ENCODE assay signal across 10 cellular contexts in genomic region chr16:58236831-58237230, GRCh38. TPM values are rescaled to one million over a fixed set of nuclear protein-coding genes. Genes with fewer than 3 reads are reported as not detected.
DNase-seq lines count a peak whose midpoint lies in the region; ATAC-seq, FAIRE-seq and TF ChIP-seq lines count a peak whose summit lies in the region.
"Had no signal": no experiment of that assay in that cellular context is flagged by ENCODE, and none has a peak within 500 bp of the region (broad histone marks: within the 10 kb centered on the region; RNA-seq: fewer than 3 reads in every experiment).

No MANE protein-coding gene starts in this region.

- H3K36me3 Mint-ChIP-seq in Calu3 (ENCODE audit: insufficient read depth, unreplicated experiment) (peaks cover 9% of the 10 kb centered on the region), memory B cell (no peaks in the 10 kb centered on the region)
- H3K36me3 Mint-ChIP-seq in activated T-helper 17 cell treated with anti-CD3 and anti-CD28 coated beads, Interleukin-2, amount 50 U/mL, for 72 hours (ENCODE audit: low read depth), result no peaks in the 10 kb centered on the region

- H3K27ac Mint-ChIP-seq in Calu3 (ENCODE audit: unreplicated experiment) (no peak overlapping the region), memory B cell (peak overlapping the region; percentile 72)
- peak overlapping the region; percentile 5 for H3K27ac Mint-ChIP-seq in activated T-helper 17 cell treated with anti-CD3 and anti-CD28 coated beads, Interleukin-2, amount 50 U/mL, for 72 hours

- no peak for FAIRE-seq in frontal cortex (lab: Jason Lieb, UNC)

- no peak for TF ChIP-seq CTCF in Calu3 (IDR thresholded peaks at IDR 0.05; ENCODE audit: unreplicated experiment)

- no peak for DNase-seq in Calu3
- DNase-seq in memory B cell (ENCODE audit: low spot score in 2 of 2), result no peak
- no peak for DNase-seq in NCI-H526 treated with DMSO at 0.1 percent for 48 hours (lab: John Stamatoyannopoulos, UW)
- no peak for DNase-seq in frontal cortex (ENCODE audit: low spot score in 2 of 2)

- CTCF ChIA-PET in Calu3 (lab: Charles Lee), result no interaction called here

- H3K9me3 Mint-ChIP-seq in Calu3 (ENCODE audit: low read depth, unreplicated experiment) (no peaks in the 10 kb centered on the region), memory B cell (no peaks in the 10 kb centered on the region)
- no peaks in the 10 kb centered on the region for H3K9me3 Mint-ChIP-seq in activated T-helper 17 cell treated with anti-CD3 and anti-CD28 coated beads, Interleukin-2, amount 50 U/mL, for 72 hours

- H3K4me3 Mint-ChIP-seq in Calu3 (ENCODE audit: low read depth, unreplicated experiment), result peak overlapping the region; percentile 81
- H3K4me3 Mint-ChIP-seq in activated T-helper 17 cell treated with anti-CD3 and anti-CD28 coated beads, Interleukin-2, amount 50 U/mL, for 72 hours, result peak overlapping the region; percentile 86
- peak overlapping the region; percentile 91 for H3K4me3 Mint-ChIP-seq in memory B cell

- H3K4me1 Mint-ChIP-seq in Calu3 (ENCODE audit: low read depth, unreplicated experiment), result peaks cover 9% of the 10 kb centered on the region
- peaks cover 9% of the 10 kb centered on the region for H3K4me1 Mint-ChIP-seq in activated T-helper 17 cell treated with anti-CD3 and anti-CD28 coated beads, Interleukin-2, amount 50 U/mL, for 72 hours
- H3K4me1 Mint-ChIP-seq in memory B cell, result peaks cover 14% of the 10 kb centered on the region

- intact Hi-C loops in Calu3 (cut with micrococcal nuclease; ENCODE audit: unreplicated experiment), result no loop called here

- ATAC-seq in HG02642 (IDR thresholded peaks at IDR 0.05; ENCODE audit: poor library complexity, unreplicated experiment) (peak; percentile 13), memory B cell (ENCODE audit: low read depth) (no peak), HG02840 (IDR thresholded peaks at IDR 0.05; ENCODE audit: low FRiP score, unreplicated experiment) (no peak), HG03175 (IDR thresholded peaks at IDR 0.05; ENCODE audit: unreplicated experiment) (no peak)
- ATAC-seq in activated T-helper 17 cell treated with anti-CD3 and anti-CD28 coated beads, Interleukin-2, amount 50 U/mL, for 72 hours (replicated peaks), result no peak

- BruUV-seq in Calu3 (replicated peaks; lab: Mats Ljungman, UMichigan), result no TSS peak

- H3K27me3 Mint-ChIP-seq in Calu3 (ENCODE audit: unreplicated experiment) (peaks cover 90% of the 10 kb centered on the region), memory B cell (peaks cover 3% of the 10 kb centered on the region)
- peaks cover 30% of the 10 kb centered on the region for H3K27me3 Mint-ChIP-seq in activated T-helper 17 cell treated with anti-CD3 and anti-CD28 coated beads, Interleukin-2, amount 50 U/mL, for 72 hours

RNA-seq across cellular contexts. Expression of gene CSNK2A2, which starts 38.9 kb away (rescaled TPM):
- total RNA-seq in Calu3 (2022) (81.6 and 85.9 TPM in 2 replicates), frontal cortex (17.9 TPM)
- total RNA-seq in activated T-helper 17 cell treated with anti-CD3 and anti-CD28 coated beads, Interleukin-2, amount 50 U/mL, for 72 hours, result 10 to 100 TPM; 54.0 to 78.7 TPM

RNA-seq across cellular contexts. Expression of gene PRSS54, which starts 58.0 kb away (rescaled TPM):
- not detected in 2 replicates for total RNA-seq in Calu3 (2022)
- total RNA-seq in activated T-helper 17 cell treated with anti-CD3 and anti-CD28 coated beads, Interleukin-2, amount 50 U/mL, for 72 hours, result not detected
- 0.41 TPM for total RNA-seq in frontal cortex
- total RNA-seq: osteocyte, temporal lobe had no signal
